ENCODE assay signal across 14 cellular contexts in the genomic region with DNA sequence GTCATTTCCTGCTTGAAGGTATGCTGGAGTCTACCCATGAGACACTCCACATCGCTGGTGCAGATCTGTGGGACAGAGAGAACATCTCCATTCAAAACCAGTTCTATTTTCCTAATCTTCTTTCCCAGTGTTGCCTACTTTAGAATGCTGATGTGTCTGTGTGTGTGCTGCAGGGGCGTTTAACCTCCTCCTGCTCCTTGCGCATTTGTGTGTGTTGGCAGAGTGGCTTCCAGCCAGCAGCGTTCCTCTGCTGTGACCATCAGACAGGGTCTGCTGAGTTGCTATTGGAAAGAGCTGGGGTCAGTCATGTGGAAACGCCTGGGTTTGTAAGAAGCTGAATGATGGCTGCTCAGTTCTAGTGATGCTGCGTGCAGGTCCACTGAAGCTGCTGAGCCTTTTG.
"Had no signal": no experiment of that assay in that cellular context is flagged by ENCODE, and none has a peak within 500 bp of the region (broad histone marks: within the 10 kb centered on the region; RNA-seq: fewer than 3 reads in every experiment).

No MANE protein-coding gene starts in this region.

- DNase-seq: activated effector memory CD4-positive, alpha-beta T cell treated with Interleukin-2 at 50 U/mL for 16 hours; amniotic stem cell; dorsolateral prefrontal cortex; hypothalamus; left colon; right cardiac atrium; small intestine; stomach; T-helper 2 cell; uterus had no signal

- H3K27me3 Mint-ChIP-seq: activated naive CD4-positive, alpha-beta T cell treated with anti-CD3 and anti-CD28 coated beads, Interleukin-2, amount 50 U/mL, for 24 hours; natural killer cell treated with Interleukin-12 subunit alpha and Interleukin-12 subunit beta and Interleukin-15 and Interleukin-18, amount 100 ng/mL, for 72 hours had no signal

- H3K4me3 ChIP-seq: dorsolateral prefrontal cortex, stomach, uterus had no signal

- H3K27ac Mint-ChIP-seq: activated naive CD4-positive, alpha-beta T cell treated with anti-CD3 and anti-CD28 coated beads, Interleukin-2, amount 50 U/mL, for 24 hours; natural killer cell treated with Interleukin-12 subunit alpha and Interleukin-12 subunit beta and Interleukin-15 and Interleukin-18, amount 100 ng/mL, for 72 hours had no signal

- H3K27me3 ChIP-seq: stomach had no signal

- ATAC-seq: activated CD4-positive, CD25-positive, alpha-beta regulatory T cell treated with anti-CD3 and anti-CD28 coated beads, Interleukin-2, amount 50 U/mL, for 24 hours; left colon; natural killer cell treated with Interleukin-12 subunit alpha and Interleukin-12 subunit beta and Interleukin-15 and Interleukin-18, amount 100 ng/mL, for 72 hours; right cardiac atrium had no signal

- H3K4me3 Mint-ChIP-seq: activated naive CD4-positive, alpha-beta T cell treated with anti-CD3 and anti-CD28 coated beads, Interleukin-2, amount 50 U/mL, for 24 hours; natural killer cell treated with Interleukin-12 subunit alpha and Interleukin-12 subunit beta and Interleukin-15 and Interleukin-18, amount 100 ng/mL, for 72 hours had no signal

- H3K9me3 ChIP-seq: stomach, uterus had no signal

- H3K9me3 Mint-ChIP-seq: activated naive CD4-positive, alpha-beta T cell treated with anti-CD3 and anti-CD28 coated beads, Interleukin-2, amount 50 U/mL, for 24 hours; natural killer cell treated with Interleukin-12 subunit alpha and Interleukin-12 subunit beta and Interleukin-15 and Interleukin-18, amount 100 ng/mL, for 72 hours had no signal

- H3K4me1 Mint-ChIP-seq: activated naive CD4-positive, alpha-beta T cell treated with anti-CD3 and anti-CD28 coated beads, Interleukin-2, amount 50 U/mL, for 24 hours had no signal

- H3K27ac ChIP-seq: dorsolateral prefrontal cortex, parathyroid adenoma, stomach, uterus had no signal

- H3K36me3 Mint-ChIP-seq: natural killer cell treated with Interleukin-12 subunit alpha and Interleukin-12 subunit beta and Interleukin-15 and Interleukin-18, amount 100 ng/mL, for 72 hours had no signal
